In the genomic region with DNA sequence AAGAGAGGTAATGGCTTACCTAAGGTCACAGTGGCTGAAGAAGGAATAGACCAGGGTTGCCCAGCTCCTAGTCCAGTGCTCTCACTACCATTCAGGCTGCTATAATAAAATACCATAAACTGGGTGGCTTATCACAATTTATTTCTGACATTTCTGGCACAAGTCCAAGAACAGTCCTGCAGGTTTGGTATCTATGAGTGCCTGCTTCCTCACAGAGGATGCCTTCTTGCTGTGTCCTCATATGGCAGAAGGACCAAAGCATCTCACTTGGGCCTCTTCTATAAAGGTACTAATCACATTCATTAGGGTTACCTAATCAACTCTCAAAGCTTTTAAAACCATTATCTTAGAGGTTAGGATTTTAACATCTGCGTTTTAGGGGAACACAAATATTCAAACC, we compare ENCODE assay signal across 16 cellular contexts. TPM values are rescaled to one million over a fixed set of nuclear protein-coding genes. Genes with fewer than 3 reads are reported as not detected.
DNase-seq lines count a peak whose midpoint lies in the region; ATAC-seq and TF ChIP-seq lines count a peak whose summit lies in the region.
"Had no signal": no experiment of that assay in that cellular context is flagged by ENCODE, and none has a peak within 500 bp of the region (broad histone marks: within the 10 kb centered on the region; RNA-seq: fewer than 3 reads in every experiment).

No MANE protein-coding gene starts in this region.

- H3K27me3 ChIP-seq in IMR-90 (ENCODE audit: control insufficient read depth, insufficient read depth, low read length) (no peaks in the 10 kb centered on the region), trophoblast cell (ENCODE audit: insufficient read depth, low read length) (no peaks in the 10 kb centered on the region)
- H3K27me3 ChIP-seq: neural progenitor cell had no signal

- H3K79me2 ChIP-seq in trophoblast cell (ENCODE audit: control insufficient read depth, insufficient read depth, low read length, poor library complexity), result no peaks in the 10 kb centered on the region

- H3K4me1 Mint-ChIP-seq in activated naive CD4-positive, alpha-beta T cell treated with anti-CD3 and anti-CD28 coated beads for 36 hours (ENCODE audit: low read depth), result peaks cover 22% of the 10 kb centered on the region
- H3K4me1 Mint-ChIP-seq in brain, result peaks cover 53% of the 10 kb centered on the region
- H3K4me1 Mint-ChIP-seq: neural progenitor cell had no signal

- no peak overlapping the region for H2BK15ac ChIP-seq in IMR-90 (ENCODE audit: low read depth, low read length)

- H4K8ac ChIP-seq in IMR-90 (ENCODE audit: low read depth in 2 of 2, low read length in 2 of 2) (peak overlapping the region; percentile 52 to 80; a peak in 3 of 4 replicates), trophoblast cell (ENCODE audit: low read depth, low read length) (peak overlapping the region; percentile 54)

- TF ChIP-seq CTCF in IMR-90 (conservative IDR thresholded peaks at IDR 0.05; ENCODE audit: low read depth, low read length) (no peak), brain (conservative IDR thresholded peaks at IDR 0.05) (no peak)

- H3K4me3 ChIP-seq in IMR-90 (ENCODE audit: insufficient read depth, low read depth, low read length) (no peak overlapping the region), trophoblast cell (ENCODE audit: low read depth, low read length) (no peak overlapping the region)
- H3K4me3 ChIP-seq: lung, neural progenitor cell had no signal

- H3K4me1 ChIP-seq in IMR-90 (ENCODE audit: control insufficient read depth, insufficient read depth, low read length) (no peaks in the 10 kb centered on the region), trophoblast cell (ENCODE audit: control insufficient read depth in 1 of 2, insufficient read depth in 2 of 2, low read length in 2 of 2) (no peaks in the 10 kb centered on the region)

- H3K4ac ChIP-seq in IMR-90 (ENCODE audit: low read depth, low read length), result peak overlapping the region; percentile 61
- H3K4ac ChIP-seq in trophoblast cell (ENCODE audit: low read depth, low read length), result no peak overlapping the region

- H3K9me3 Mint-ChIP-seq in activated naive CD4-positive, alpha-beta T cell treated with anti-CD3 and anti-CD28 coated beads for 36 hours, result no peaks in the 10 kb centered on the region
- no peaks in the 10 kb centered on the region for H3K9me3 Mint-ChIP-seq in brain
- H3K9me3 Mint-ChIP-seq: activated CD4-positive, alpha-beta memory T cell treated with anti-CD3 and anti-CD28 coated beads for 36 hours; dendritic cell treated with granulocyte-macrophage colony-stimulating factor and Interleukin-4, amounts not matched to agents 40 ng/mL and 50 ng/mL, for 4 days; neural progenitor cell had no signal

- H2BK20ac ChIP-seq in IMR-90 (ENCODE audit: low read depth, low read length), result peak overlapping the region; percentile 79

- H3K27me3 Mint-ChIP-seq in activated naive CD4-positive, alpha-beta T cell treated with anti-CD3 and anti-CD28 coated beads for 36 hours (ENCODE audit: low read depth), result no peaks in the 10 kb centered on the region
- H3K27me3 Mint-ChIP-seq in brain, result no peaks in the 10 kb centered on the region
- H3K27me3 Mint-ChIP-seq: activated CD4-positive, alpha-beta memory T cell treated with anti-CD3 and anti-CD28 coated beads for 36 hours; dendritic cell treated with granulocyte-macrophage colony-stimulating factor and Interleukin-4, amounts not matched to agents 40 ng/mL and 50 ng/mL, for 4 days had no signal

- peak overlapping the region; percentile 79 for H2BK5ac ChIP-seq in IMR-90 (ENCODE audit: low read depth, low read length, poor library complexity, severe bottlenecking)
- H2BK5ac ChIP-seq in trophoblast cell (ENCODE audit: low read depth, low read length, poor library complexity), result peak overlapping the region; percentile 68

- H3K23ac ChIP-seq in IMR-90 (ENCODE audit: low read depth, low read length) (no peak overlapping the region), trophoblast cell (ENCODE audit: low read length) (no peak overlapping the region)

- no peak overlapping the region for H2AK9ac ChIP-seq in IMR-90 (replicated peaks; ENCODE audit: low read depth, low read length, poor library complexity)

- no peak overlapping the region for H3K56ac ChIP-seq in IMR-90 (ENCODE audit: extremely low read depth, insufficient read depth, low read length)

- H3K27ac ChIP-seq in IMR-90 (ENCODE audit: insufficient read depth, low read length), result peak overlapping the region; percentile 76; the same call in 1 of the 2 replicates
- no peak overlapping the region for H3K27ac ChIP-seq in trophoblast cell (ENCODE audit: low read depth, low read length)
- H3K27ac ChIP-seq: neural progenitor cell had no signal

- dilution Hi-C loops in IMR-90 (cut with HindIII; ENCODE audit: low sequenced_read_pairs, unreplicated experiment), result no loop called here

- TF ChIP-seq POLR2A in IMR-90 (IDR thresholded peaks at IDR 0.05; ENCODE audit: low read depth, low read length), result no peak

- H3K9me1 ChIP-seq in IMR-90 (ENCODE audit: insufficient read depth, low read length), result no peaks in the 10 kb centered on the region

- peaks cover 18% of the 10 kb centered on the region for H3K36me3 Mint-ChIP-seq in activated naive CD4-positive, alpha-beta T cell treated with anti-CD3 and anti-CD28 coated beads for 36 hours (ENCODE audit: low read depth)
- peaks cover 35% of the 10 kb centered on the region for H3K36me3 Mint-ChIP-seq in brain

- no peak for DNase-seq in activated naive CD4-positive, alpha-beta T cell treated with anti-CD3 and anti-CD28 coated beads for 36 hours
- DNase-seq in activated naive CD4-positive, alpha-beta T cell treated with Interleukin-2 at 50 U/mL for 16 hours, result no peak
- DNase-seq in IMR-90 (no peak), trophoblast cell (no peak), NCI-H1930 (lab: John Stamatoyannopoulos, UW) (no peak), HEK293T (ENCODE audit: extremely low spot score) (no peak), OCI-M1 (lab: John Stamatoyannopoulos, UW) (no peak)
- DNase-seq: activated CD4-positive, alpha-beta memory T cell treated with anti-CD3 and anti-CD28 coated beads for 36 hours; COR-L47; NCI-H1436; NCI-H510A had no signal

- no peak for ATAC-seq in IMR-90 (ENCODE audit: low read depth)
- ATAC-seq: Panc1 had no signal

- WGBS in IMR-90 (ENCODE audit: extremely low coverage in 2 of 2, insufficient read length in 1 of 2), 2 experiments, result no CpG with 5 or more reads among the region's 1 CpG
- no CpG with 5 or more reads among the region's 1 CpG for WGBS in trophoblast cell (ENCODE audit: extremely low coverage, insufficient coverage, insufficient read length)

- H3K9ac ChIP-seq in IMR-90 (ENCODE audit: low read depth, low read length) (no peak overlapping the region), trophoblast cell (ENCODE audit: low read length) (no peak overlapping the region)
- H3K9ac ChIP-seq: neural progenitor cell had no signal

- peak overlapping the region; percentile 80 for H2BK12ac ChIP-seq in trophoblast cell (ENCODE audit: low read length)

- H2BK120ac ChIP-seq in IMR-90 (ENCODE audit: low read depth, low read length), result peak overlapping the region; percentile 96; the same call in 1 of the 2 replicates
- H2BK120ac ChIP-seq in trophoblast cell (ENCODE audit: insufficient read depth, low read length, poor library complexity), result peak overlapping the region; percentile 76

- no peak overlapping the region for H3K14ac ChIP-seq in IMR-90 (replicated peaks; ENCODE audit: low read depth, low read length)
- H3K14ac ChIP-seq in trophoblast cell (ENCODE audit: low read length), result no peak overlapping the region

- no peak overlapping the region for H4K12ac ChIP-seq in trophoblast cell (ENCODE audit: low read depth, low read length)

- peak overlapping the region; percentile 60; the same call in 1 of the 2 replicates for H4K91ac ChIP-seq in IMR-90 (ENCODE audit: insufficient read depth, low read depth, low read length)
- H4K91ac ChIP-seq in trophoblast cell (ENCODE audit: low read depth, low read length), result peak overlapping the region; percentile 47

- CTCF ChIA-PET in activated naive CD4-positive, alpha-beta T cell treated with anti-CD3 and anti-CD28 coated beads for 36 hours (lab: Charles Lee), result no interaction called here
- CTCF ChIA-PET in IMR-90 (lab: Yijun Ruan, JAX) (no interaction called here), HEK293T (lab: Yijun Ruan, JAX) (no interaction called here)

- no peak for TF ChIP-seq RAD21 in IMR-90 (IDR thresholded peaks at IDR 0.05; ENCODE audit: low read length)

- in situ Hi-C loops in IMR-90 (cut with MboI; ENCODE audit: low sequenced_read_pairs), result no loop called here

- H3K4me3 Mint-ChIP-seq in activated naive CD4-positive, alpha-beta T cell treated with anti-CD3 and anti-CD28 coated beads for 36 hours, result no peak overlapping the region
- no peak overlapping the region for H3K4me3 Mint-ChIP-seq in brain
- H3K4me3 Mint-ChIP-seq: activated CD4-positive, alpha-beta memory T cell treated with anti-CD3 and anti-CD28 coated beads for 36 hours; dendritic cell treated with granulocyte-macrophage colony-stimulating factor and Interleukin-4, amounts not matched to agents 40 ng/mL and 50 ng/mL, for 4 days; neural progenitor cell had no signal

- no TSS peak for BruUV-seq in IMR-90 (replicated peaks; lab: Mats Ljungman, UMichigan)

- H2AFZ ChIP-seq in IMR-90 (replicated peaks; ENCODE audit: low read length, poor library complexity) (no peak overlapping the region), trophoblast cell (ENCODE audit: insufficient read depth, low read length, poor library complexity) (no peak overlapping the region)
- H2AFZ ChIP-seq: neural progenitor cell had no signal

- no peak overlapping the region for H3K4me2 ChIP-seq in IMR-90 (ENCODE audit: low read depth, low read length)
- no peak overlapping the region for H3K4me2 ChIP-seq in trophoblast cell (ENCODE audit: low read length)
- H3K4me2 ChIP-seq: neural progenitor cell had no signal

- intact Hi-C loops in activated naive CD4-positive, alpha-beta T cell treated with anti-CD3 and anti-CD28 coated beads for 36 hours (cut with micrococcal nuclease), result no loop called here
- intact Hi-C loops in IMR-90 (cut with micrococcal nuclease), result no loop called here

- H3K27ac Mint-ChIP-seq in activated naive CD4-positive, alpha-beta T cell treated with anti-CD3 and anti-CD28 coated beads for 36 hours, result peak overlapping the region; percentile 84
- H3K27ac Mint-ChIP-seq in brain, result peak overlapping the region in 4 of 5 experiments; percentile 83 to 99 (median 95)
- H3K27ac Mint-ChIP-seq: dendritic cell treated with granulocyte-macrophage colony-stimulating factor and Interleukin-4, amounts not matched to agents 40 ng/mL and 50 ng/mL, for 4 days; neural progenitor cell had no signal

- no peaks in the 10 kb centered on the region for H4K20me1 ChIP-seq in IMR-90 (ENCODE audit: insufficient read depth, low read length)

- H3K9me3 ChIP-seq in IMR-90 (ENCODE audit: control insufficient read depth, insufficient read depth, low read length) (no peaks in the 10 kb centered on the region), trophoblast cell (ENCODE audit: insufficient read depth, low read depth, low read length) (no peaks in the 10 kb centered on the region)

- POLR2A ChIA-PET in IMR-90 (lab: Charles Lee; ENCODE audit: unreplicated experiment), result no interaction called here
- POLR2A ChIA-PET in HEK293T (lab: Yijun Ruan, JAX), result no interaction called here

- H2AK5ac ChIP-seq in IMR-90 (ENCODE audit: low read depth, low read length), result no peak overlapping the region; the same call in 1 of the 2 replicates
- peak overlapping the region; percentile 46 for H2AK5ac ChIP-seq in trophoblast cell (ENCODE audit: low read length)

- H3K36me3 ChIP-seq in IMR-90 (ENCODE audit: control insufficient read depth, insufficient read depth, low read length) (peaks cover 6% of the 10 kb centered on the region), trophoblast cell (ENCODE audit: control insufficient read depth in 1 of 2, insufficient read depth in 2 of 2, low read length in 2 of 2) (peaks cover 4 to 12% of the 10 kb centered on the region in 2 experiments)

- H4K5ac ChIP-seq in IMR-90 (ENCODE audit: low read depth, low read length), result peak overlapping the region; percentile 96

- H3K79me1 ChIP-seq in IMR-90 (ENCODE audit: low read depth in 1 of 2, low read length in 2 of 2) (no peaks in the 10 kb centered on the region), trophoblast cell (ENCODE audit: low read length) (peaks cover 5% of the 10 kb centered on the region)

- peak overlapping the region; percentile 98 for H3K18ac ChIP-seq in IMR-90 (ENCODE audit: low read depth, low read length)
- H3K18ac ChIP-seq in trophoblast cell (ENCODE audit: low read length), result peak overlapping the region; percentile 53

RNA-seq across cellular contexts. Expression of a gene that starts 17.2 kb away (rescaled TPM):
- 10 to 100 TPM; 45.0 to 47.1 TPM for total RNA-seq in activated naive CD4-positive, alpha-beta T cell treated with anti-CD3 and anti-CD28 coated beads for 36 hours
- total RNA-seq in IMR-90 (2012; rRNA removed), result 30.3 and 63.0 TPM in 2 replicates
- polyA plus RNA-seq in IMR-90 (2012; rRNA removed) (15.9 and 21.5 TPM in 2 replicates), brain (ENCODE audit: insufficient read depth, low read depth, low replicate concordance) (5.1 TPM)
- polyA plus RNA-seq in IMR-90 (2012; cell fraction: cytosol; rRNA removed), result 4.1 and 10.6 TPM in 2 replicates
- 4.4 and 26.9 TPM in 2 replicates for polyA plus RNA-seq in IMR-90 (2012; cell fraction: nucleus; rRNA removed; ENCODE audit: low replicate concordance)
- polyA plus RNA-seq in trophoblast cell (2013), result 50.0 and 51.0 TPM in 2 replicates
